Comparison of ENCODE assay signal across 1 cellular context in genomic region chr19:34189917-34190425, GRCh38.
TF ChIP-seq lines count a peak whose summit lies in the region.

No MANE protein-coding gene starts in this region.

TF ChIP-seq in IMR-90, 13 proteins besides CTCF, POLR2A, EP300 and RAD21:
- no peak for TF ChIP-seq CEBPB (IDR thresholded peaks at IDR 0.05; ENCODE audit: low read depth, low read length)
- TF ChIP-seq RCOR1 (IDR thresholded peaks at IDR 0.05; ENCODE audit: insufficient replicate concordance, low read length) = no peak
- no peak for TF ChIP-seq BHLHE40 (IDR thresholded peaks at IDR 0.05; ENCODE audit: low read depth, low read length)
- TF ChIP-seq ELK1 (IDR thresholded peaks at IDR 0.05; ENCODE audit: borderline replicate concordance, low read depth, low read length) = no peak
- no peak for TF ChIP-seq NFE2L2 (IDR thresholded peaks at IDR 0.05; ENCODE audit: low read depth, low read length)
- no peak for TF ChIP-seq RFX5 (IDR thresholded peaks at IDR 0.05; ENCODE audit: low read depth, low read length)
- no peak for TF ChIP-seq MAFK (IDR thresholded peaks at IDR 0.05; ENCODE audit: low read depth, low read length)
